2 cellular contexts compared by ENCODE assay signal in the genomic region with DNA sequence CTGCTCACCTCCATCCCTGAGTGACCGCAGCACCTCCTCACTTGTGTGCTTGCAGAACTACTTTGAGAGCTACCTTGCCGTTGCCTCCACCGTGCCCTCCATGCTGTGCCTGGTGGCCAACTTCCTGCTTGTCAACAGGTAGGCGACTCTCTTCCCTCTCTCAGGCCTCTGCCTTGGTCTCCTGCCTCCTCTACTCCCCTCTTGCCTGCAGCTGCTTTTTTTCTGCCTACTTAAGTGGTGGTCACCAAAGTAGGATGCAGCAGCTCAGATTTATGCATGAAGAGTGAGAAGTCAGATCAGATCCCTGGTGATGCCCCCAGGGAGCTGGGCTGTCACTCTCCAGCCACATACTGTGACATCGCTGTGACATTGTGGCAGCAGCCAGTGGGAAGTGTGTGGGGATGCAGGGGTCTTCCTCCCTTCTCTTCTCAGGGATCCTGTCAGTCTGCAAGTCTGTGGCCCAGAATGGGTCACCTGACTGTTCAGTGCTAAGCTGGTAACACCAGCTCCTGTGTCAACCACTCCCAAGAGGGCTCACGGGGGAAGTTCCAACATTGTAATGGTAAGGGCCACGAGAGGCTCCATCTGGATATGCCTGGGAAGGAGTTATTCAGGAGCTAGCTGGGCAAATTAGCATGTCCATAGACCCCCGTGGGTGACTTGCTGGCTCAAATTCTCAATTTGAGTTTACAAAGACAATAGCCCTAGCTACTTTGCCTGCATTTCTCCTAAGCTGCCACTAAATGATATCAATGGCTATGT.
TF ChIP-seq lines count a peak whose summit lies in the region.

No MANE protein-coding gene starts in this region.

TF ChIP-seq in A549, 52 proteins besides CTCF, POLR2A, EP300 and RAD21:
- no peak for TF ChIP-seq ESRRA (IDR thresholded peaks at IDR 0.05; ENCODE audit: borderline replicate concordance, low read length)

TF ChIP-seq in H1, 55 proteins besides CTCF, POLR2A, EP300 and RAD21:
- no peak for TF ChIP-seq NRF1 (IDR thresholded peaks at IDR 0.05; ENCODE audit: low read depth, low read length)
- peak; percentile 55 to 89; a peak in 3 of 4 replicates for TF ChIP-seq HDAC2 (IDR thresholded peaks at IDR 0.05; ENCODE audit: borderline replicate concordance in 1 of 2, low read depth in 2 of 2, low read length in 2 of 2)
- peak in 1 of 2 experiments; percentile 32; a peak in 2 of 4 replicates for TF ChIP-seq SIN3A (conservative IDR thresholded peaks at IDR 0.05 in 1 of 2, IDR thresholded peaks at IDR 0.05 in 1 of 2; ENCODE audit: low read depth in 1 of 2, low read length in 2 of 2)
- peak; percentile 47 for TF ChIP-seq SP1 (IDR thresholded peaks at IDR 0.05; ENCODE audit: low read depth, low read length)
- peak; percentile 74; the same call in 1 of the 2 replicates for TF ChIP-seq BACH1 (IDR thresholded peaks at IDR 0.05; ENCODE audit: low read length)
- no peak for TF ChIP-seq SP2 (IDR thresholded peaks at IDR 0.05; ENCODE audit: low read length)
- TF ChIP-seq, protein P1, sequence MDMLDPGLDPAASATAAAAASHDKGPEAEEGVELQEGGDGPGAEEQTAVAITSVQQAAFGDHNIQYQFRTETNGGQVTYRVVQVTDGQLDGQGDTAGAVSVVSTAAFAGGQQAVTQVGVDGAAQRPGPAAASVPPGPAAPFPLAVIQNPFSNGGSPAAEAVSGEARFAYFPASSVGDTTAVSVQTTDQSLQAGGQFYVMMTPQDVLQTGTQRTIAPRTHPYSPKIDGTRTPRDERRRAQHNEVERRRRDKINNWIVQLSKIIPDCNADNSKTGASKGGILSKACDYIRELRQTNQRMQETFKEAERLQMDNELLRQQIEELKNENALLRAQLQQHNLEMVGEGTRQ (IDR thresholded peaks at IDR 0.05; ENCODE audit: low read length), result peak; percentile 66; the same call in 1 of the 2 replicates
- no peak for TF ChIP-seq POU5F1 (IDR thresholded peaks at IDR 0.05; ENCODE audit: low read depth, low read length)
- TF ChIP-seq TEAD4 (IDR thresholded peaks at IDR 0.05; ENCODE audit: low read depth, low read length), result peak; percentile 13; the same call in 1 of the 2 replicates
- TF ChIP-seq, protein P2, sequence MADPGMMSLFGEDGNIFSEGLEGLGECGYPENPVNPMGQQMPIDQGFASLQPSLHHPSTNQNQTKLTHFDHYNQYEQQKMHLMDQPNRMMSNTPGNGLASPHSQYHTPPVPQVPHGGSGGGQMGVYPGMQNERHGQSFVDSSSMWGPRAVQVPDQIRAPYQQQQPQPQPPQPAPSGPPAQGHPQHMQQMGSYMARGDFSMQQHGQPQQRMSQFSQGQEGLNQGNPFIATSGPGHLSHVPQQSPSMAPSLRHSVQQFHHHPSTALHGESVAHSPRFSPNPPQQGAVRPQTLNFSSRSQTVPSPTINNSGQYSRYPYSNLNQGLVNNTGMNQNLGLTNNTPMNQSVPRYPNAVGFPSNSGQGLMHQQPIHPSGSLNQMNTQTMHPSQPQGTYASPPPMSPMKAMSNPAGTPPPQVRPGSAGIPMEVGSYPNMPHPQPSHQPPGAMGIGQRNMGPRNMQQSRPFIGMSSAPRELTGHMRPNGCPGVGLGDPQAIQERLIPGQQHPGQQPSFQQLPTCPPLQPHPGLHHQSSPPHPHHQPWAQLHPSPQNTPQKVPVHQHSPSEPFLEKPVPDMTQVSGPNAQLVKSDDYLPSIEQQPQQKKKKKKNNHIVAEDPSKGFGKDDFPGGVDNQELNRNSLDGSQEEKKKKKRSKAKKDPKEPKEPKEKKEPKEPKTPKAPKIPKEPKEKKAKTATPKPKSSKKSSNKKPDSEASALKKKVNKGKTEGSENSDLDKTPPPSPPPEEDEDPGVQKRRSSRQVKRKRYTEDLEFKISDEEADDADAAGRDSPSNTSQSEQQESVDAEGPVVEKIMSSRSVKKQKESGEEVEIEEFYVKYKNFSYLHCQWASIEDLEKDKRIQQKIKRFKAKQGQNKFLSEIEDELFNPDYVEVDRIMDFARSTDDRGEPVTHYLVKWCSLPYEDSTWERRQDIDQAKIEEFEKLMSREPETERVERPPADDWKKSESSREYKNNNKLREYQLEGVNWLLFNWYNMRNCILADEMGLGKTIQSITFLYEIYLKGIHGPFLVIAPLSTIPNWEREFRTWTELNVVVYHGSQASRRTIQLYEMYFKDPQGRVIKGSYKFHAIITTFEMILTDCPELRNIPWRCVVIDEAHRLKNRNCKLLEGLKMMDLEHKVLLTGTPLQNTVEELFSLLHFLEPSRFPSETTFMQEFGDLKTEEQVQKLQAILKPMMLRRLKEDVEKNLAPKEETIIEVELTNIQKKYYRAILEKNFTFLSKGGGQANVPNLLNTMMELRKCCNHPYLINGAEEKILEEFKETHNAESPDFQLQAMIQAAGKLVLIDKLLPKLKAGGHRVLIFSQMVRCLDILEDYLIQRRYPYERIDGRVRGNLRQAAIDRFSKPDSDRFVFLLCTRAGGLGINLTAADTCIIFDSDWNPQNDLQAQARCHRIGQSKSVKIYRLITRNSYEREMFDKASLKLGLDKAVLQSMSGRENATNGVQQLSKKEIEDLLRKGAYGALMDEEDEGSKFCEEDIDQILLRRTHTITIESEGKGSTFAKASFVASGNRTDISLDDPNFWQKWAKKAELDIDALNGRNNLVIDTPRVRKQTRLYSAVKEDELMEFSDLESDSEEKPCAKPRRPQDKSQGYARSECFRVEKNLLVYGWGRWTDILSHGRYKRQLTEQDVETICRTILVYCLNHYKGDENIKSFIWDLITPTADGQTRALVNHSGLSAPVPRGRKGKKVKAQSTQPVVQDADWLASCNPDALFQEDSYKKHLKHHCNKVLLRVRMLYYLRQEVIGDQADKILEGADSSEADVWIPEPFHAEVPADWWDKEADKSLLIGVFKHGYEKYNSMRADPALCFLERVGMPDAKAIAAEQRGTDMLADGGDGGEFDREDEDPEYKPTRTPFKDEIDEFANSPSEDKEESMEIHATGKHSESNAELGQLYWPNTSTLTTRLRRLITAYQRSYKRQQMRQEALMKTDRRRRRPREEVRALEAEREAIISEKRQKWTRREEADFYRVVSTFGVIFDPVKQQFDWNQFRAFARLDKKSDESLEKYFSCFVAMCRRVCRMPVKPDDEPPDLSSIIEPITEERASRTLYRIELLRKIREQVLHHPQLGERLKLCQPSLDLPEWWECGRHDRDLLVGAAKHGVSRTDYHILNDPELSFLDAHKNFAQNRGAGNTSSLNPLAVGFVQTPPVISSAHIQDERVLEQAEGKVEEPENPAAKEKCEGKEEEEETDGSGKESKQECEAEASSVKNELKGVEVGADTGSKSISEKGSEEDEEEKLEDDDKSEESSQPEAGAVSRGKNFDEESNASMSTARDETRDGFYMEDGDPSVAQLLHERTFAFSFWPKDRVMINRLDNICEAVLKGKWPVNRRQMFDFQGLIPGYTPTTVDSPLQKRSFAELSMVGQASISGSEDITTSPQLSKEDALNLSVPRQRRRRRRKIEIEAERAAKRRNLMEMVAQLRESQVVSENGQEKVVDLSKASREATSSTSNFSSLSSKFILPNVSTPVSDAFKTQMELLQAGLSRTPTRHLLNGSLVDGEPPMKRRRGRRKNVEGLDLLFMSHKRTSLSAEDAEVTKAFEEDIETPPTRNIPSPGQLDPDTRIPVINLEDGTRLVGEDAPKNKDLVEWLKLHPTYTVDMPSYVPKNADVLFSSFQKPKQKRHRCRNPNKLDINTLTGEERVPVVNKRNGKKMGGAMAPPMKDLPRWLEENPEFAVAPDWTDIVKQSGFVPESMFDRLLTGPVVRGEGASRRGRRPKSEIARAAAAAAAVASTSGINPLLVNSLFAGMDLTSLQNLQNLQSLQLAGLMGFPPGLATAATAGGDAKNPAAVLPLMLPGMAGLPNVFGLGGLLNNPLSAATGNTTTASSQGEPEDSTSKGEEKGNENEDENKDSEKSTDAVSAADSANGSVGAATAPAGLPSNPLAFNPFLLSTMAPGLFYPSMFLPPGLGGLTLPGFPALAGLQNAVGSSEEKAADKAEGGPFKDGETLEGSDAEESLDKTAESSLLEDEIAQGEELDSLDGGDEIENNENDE (IDR thresholded peaks at IDR 0.05; ENCODE audit: insufficient replicate concordance, low read length), result peak; percentile 30
- no peak for TF ChIP-seq ZNF274 (IDR thresholded peaks at IDR 0.05; ENCODE audit: borderline replicate concordance, extremely low read depth, low read length)
- TF ChIP-seq CTBP2 (IDR thresholded peaks at IDR 0.05; ENCODE audit: borderline replicate concordance, insufficient read depth, insufficient read length, low read length), result peak; percentile 30
TF ChIP-seq in H1: peak in this region for 8.
